8 cellular contexts compared by ENCODE assay signal in the genomic region with DNA sequence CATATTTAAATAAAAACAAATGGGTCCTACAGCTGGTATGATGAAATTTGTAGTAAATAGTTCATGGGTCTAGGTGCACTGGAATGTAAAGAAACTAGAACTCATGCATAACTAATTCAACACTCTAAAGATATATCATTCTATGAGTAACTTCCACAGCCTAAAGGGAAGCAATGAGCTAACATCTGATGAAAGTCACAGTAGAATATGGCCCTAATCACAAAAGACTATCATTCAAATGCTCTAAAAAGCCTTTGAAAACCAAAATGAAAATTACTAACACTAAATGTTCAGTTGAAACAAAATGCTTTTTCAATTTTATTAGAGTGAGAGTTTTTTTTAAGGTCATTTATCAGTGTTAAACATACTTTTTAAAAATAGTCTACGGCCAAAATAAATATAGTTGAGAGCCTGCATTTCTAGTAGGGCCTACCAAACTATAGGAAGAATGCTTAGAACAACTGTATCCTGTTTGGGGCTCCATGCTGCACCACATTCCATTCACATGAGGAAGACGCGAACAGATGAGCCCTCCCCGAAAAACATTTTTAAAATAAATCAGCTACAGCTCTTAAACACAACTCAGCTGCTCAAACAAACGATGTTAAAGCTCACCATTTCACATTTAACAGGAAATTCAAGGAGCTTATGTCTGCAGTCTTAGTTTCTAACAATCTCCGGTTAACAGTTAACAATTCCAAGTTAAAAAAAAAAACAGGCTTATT.
A peak's percentile ranks its signal among the peaks of the same experiment; 100 is the strongest.
DNase-seq lines count a peak whose midpoint lies in the region; ATAC-seq and TF ChIP-seq lines count a peak whose summit lies in the region.

No MANE protein-coding gene starts in this region.

- no peaks in the 10 kb centered on the region for H3K27me3 Mint-ChIP-seq in effector memory CD8-positive, alpha-beta T cell
- H3K27me3 Mint-ChIP-seq in type B pancreatic cell: no peaks in the 10 kb centered on the region

- no peak overlapping the region for H2BK15ac ChIP-seq in mesendoderm (replicated peaks; ENCODE audit: low read depth)

- no peak overlapping the region for H3K23ac ChIP-seq in mesendoderm (ENCODE audit: low read length)

- H3K9me3 Mint-ChIP-seq in effector memory CD8-positive, alpha-beta T cell: no peaks in the 10 kb centered on the region
- no peaks in the 10 kb centered on the region for H3K9me3 Mint-ChIP-seq in type B pancreatic cell

- peak; percentile 21 for ATAC-seq in HG02870 (IDR thresholded peaks at IDR 0.05; ENCODE audit: unreplicated experiment)
- ATAC-seq in effector memory CD8-positive, alpha-beta T cell (replicated peaks): no peak
- no peak for ATAC-seq in HG03175 (IDR thresholded peaks at IDR 0.05; ENCODE audit: unreplicated experiment)

- DNase-seq in DMS53 (lab: John Stamatoyannopoulos, UW): peak; percentile 65
- DNase-seq in SK-N-MC (ENCODE audit: low read depth, low spot score): no peak
- no peak for DNase-seq in effector memory CD8-positive, alpha-beta T cell
- peak; percentile 91 for DNase-seq in mesendoderm
- DNase-seq in type B pancreatic cell (ENCODE audit: extremely low spot score, unreplicated experiment): no peak
- DNase-seq in activated CD8-positive, alpha-beta memory T cell treated with anti-CD3 and anti-CD28 coated beads for 24 hours: no peak

- H4K8ac ChIP-seq in mesendoderm (ENCODE audit: low read depth, low read length): no peak overlapping the region

- H3K4me1 ChIP-seq in mesendoderm (ENCODE audit: control insufficient read depth, low read depth, low read length): no peaks in the 10 kb centered on the region

- no peak overlapping the region for H2AK5ac ChIP-seq in mesendoderm (ENCODE audit: low read length)

- H3K36me3 ChIP-seq in SK-N-MC (ENCODE audit: insufficient read depth, low read length): no peaks in the 10 kb centered on the region
- no peaks in the 10 kb centered on the region for H3K36me3 ChIP-seq in mesendoderm (ENCODE audit: control insufficient read depth, insufficient read depth, low read length)

- no peak overlapping the region for H3K18ac ChIP-seq in mesendoderm (ENCODE audit: low read length)

- no peak for TF ChIP-seq CTCF in type B pancreatic cell (conservative IDR thresholded peaks at IDR 0.05)

- no peaks in the 10 kb centered on the region for H3K79me1 ChIP-seq in mesendoderm (ENCODE audit: low read length)

- H4K5ac ChIP-seq in mesendoderm (ENCODE audit: low read length): no peak overlapping the region

- peak overlapping the region; percentile 91 to 94 for H3K4me3 Mint-ChIP-seq in effector memory CD8-positive, alpha-beta T cell
- H3K4me3 Mint-ChIP-seq in type B pancreatic cell: peak overlapping the region; percentile 99

- WGBS in mesendoderm (ENCODE audit: extremely low coverage, insufficient coverage, low lambda C conversion rate): no CpG with 5 or more reads among the region's 6 CpGs

- H2BK120ac ChIP-seq in mesendoderm (ENCODE audit: low read depth, low read length): no peak overlapping the region

- no peak overlapping the region for H3K4me2 ChIP-seq in mesendoderm (ENCODE audit: low read length)

- peaks cover 16% of the 10 kb centered on the region for H3K79me2 ChIP-seq in mesendoderm (ENCODE audit: control insufficient read depth, insufficient read depth, low read length)

- no peak overlapping the region for H2BK5ac ChIP-seq in mesendoderm (ENCODE audit: low read length)

- H3K27ac Mint-ChIP-seq in effector memory CD8-positive, alpha-beta T cell: peak overlapping the region; percentile 97 to 98
- peak overlapping the region; percentile 99 for H3K27ac Mint-ChIP-seq in type B pancreatic cell

- H3K27ac ChIP-seq in SK-N-MC (peak overlapping the region; percentile 96), mesendoderm (ENCODE audit: low read depth, low read length) (no peak overlapping the region)

- no peaks in the 10 kb centered on the region for H3K27me3 ChIP-seq in mesendoderm (ENCODE audit: insufficient read depth, low read length, poor library complexity)

- H3K56ac ChIP-seq in mesendoderm (ENCODE audit: low read length): peak overlapping the region; percentile 82

- no peaks in the 10 kb centered on the region for H3K9me3 ChIP-seq in SK-N-MC (ENCODE audit: low read depth, low read length)

- no peak overlapping the region for H3K4ac ChIP-seq in mesendoderm (ENCODE audit: low read depth, low read length)

- H3K36me3 Mint-ChIP-seq in effector memory CD8-positive, alpha-beta T cell (ENCODE audit: insufficient read depth): peaks cover 40% of the 10 kb centered on the region
- no peaks in the 10 kb centered on the region for H3K36me3 Mint-ChIP-seq in type B pancreatic cell

- H3K9ac ChIP-seq in SK-N-MC (ENCODE audit: insufficient read length) (peak overlapping the region; percentile 94), mesendoderm (ENCODE audit: low read length) (peak overlapping the region; percentile 64)

- H3K4me3 ChIP-seq in SK-N-MC: peak overlapping the region; percentile 85
- H3K4me3 ChIP-seq in mesendoderm (ENCODE audit: low read length): peak overlapping the region; percentile 56

- H3K4me1 Mint-ChIP-seq in effector memory CD8-positive, alpha-beta T cell (ENCODE audit: low read depth in 2 of 2): peaks cover 10 to 11% of the 10 kb centered on the region in 2 donors
- H3K4me1 Mint-ChIP-seq in type B pancreatic cell (ENCODE audit: unreplicated experiment): peaks cover 10% of the 10 kb centered on the region

Comparison
In these comparisons a context has a peak if more than half of its experiments do, and no peak if none do; other contexts are left out.
1. DNase-seq: peak in DMS53 (single experiment) and mesendoderm (single experiment); none in SK-N-MC (single experiment), effector memory CD8-positive, alpha-beta T cell (0 of 3), type B pancreatic cell (single experiment) and activated CD8-positive, alpha-beta memory T cell treated with anti-CD3 and anti-CD28 coated beads for 24 hours (single experiment).